Comparison of ENCODE assay signal across 34 cellular contexts in genomic region chr16:57412584-57412983, GRCh38. TPM values are rescaled to one million over a fixed set of nuclear protein-coding genes. Genes with fewer than 3 reads are reported as not detected.
"Had no signal": no experiment of that assay in that cellular context is flagged by ENCODE, and none has a peak within 500 bp of the region (broad histone marks: within the 10 kb centered on the region; RNA-seq: fewer than 3 reads in every experiment).

No MANE protein-coding gene starts in this region.

- H3K27me3 ChIP-seq: colonic mucosa, gastrocnemius medialis, hepatocyte, left lung, ovary, sigmoid colon, tibial nerve, upper lobe of left lung had no signal

- H3K27ac ChIP-seq: colonic mucosa, epithelial cell of prostate, gastrocnemius medialis, hepatocyte, left lung, ovary, psoas muscle, sigmoid colon, thoracic aorta, tibial nerve, upper lobe of left lung had no signal

- H3K9me3 ChIP-seq: colonic mucosa, gastrocnemius medialis, left lung, mucosa of descending colon, ovary, psoas muscle, sigmoid colon, thoracic aorta, tibial nerve, upper lobe of left lung had no signal

- H3K4me3 Mint-ChIP-seq: dendritic cell treated with granulocyte-macrophage colony-stimulating factor and Interleukin-4, amounts not matched to agents 40 ng/mL and 50 ng/mL, for 4 days; endodermal cell; mesothelial cell of epicardium; naive thymus-derived CD4-positive, alpha-beta T cell; nephron; stimulated activated effector memory CD8-positive, alpha-beta T cell treated with anti-CD3 and anti-CD28 coated beads, Interleukin-12 subunit alpha, Interleukin-12 subunit beta, amount 100 ng/mL, for 72 hours; stimulated activated naive CD8-positive, alpha-beta T cell treated with anti-CD3 and anti-CD28 coated beads, Interleukin-15, Interleukin-2, amounts not matched to agents 100 ng/mL and 50 ng/mL, for 24 hours had no signal

- H3K36me3 Mint-ChIP-seq: mesothelial cell of epicardium; naive thymus-derived CD4-positive, alpha-beta T cell had no signal

- H3K4me3 ChIP-seq: colonic mucosa, gastrocnemius medialis, hepatocyte, left lung, mucosa of descending colon, ovary, psoas muscle, sigmoid colon, thoracic aorta, tibial nerve, upper lobe of left lung had no signal

- DNase-seq: colonic mucosa; effector CD8-positive, alpha-beta T cell; endodermal cell; foreskin fibroblast; gastrocnemius medialis; head of caudate nucleus; left cardiac atrium; left lung; mesenchymal stem cell; mucosa of descending colon; naive thymus-derived CD4-positive, alpha-beta T cell; occipital lobe; ovary; posterior cingulate gyrus; psoas muscle; right cardiac atrium; sigmoid colon; stimulated activated CD4-positive, alpha-beta T cell treated with anti-CD3 and anti-CD28 coated beads, Interleukin-2, amount 100 ng/mL, for 24 hours; stimulated activated CD4-positive, alpha-beta T cell treated with anti-CD3 and anti-CD28 coated beads, Interleukin-4, amount 100 ng/mL, for 24 hours had no signal

- H3K9me3 Mint-ChIP-seq: dendritic cell treated with granulocyte-macrophage colony-stimulating factor and Interleukin-4, amounts not matched to agents 40 ng/mL and 50 ng/mL, for 4 days; endodermal cell; mesothelial cell of epicardium; naive thymus-derived CD4-positive, alpha-beta T cell; nephron; stimulated activated effector memory CD8-positive, alpha-beta T cell treated with anti-CD3 and anti-CD28 coated beads, Interleukin-12 subunit alpha, Interleukin-12 subunit beta, amount 100 ng/mL, for 72 hours; stimulated activated naive CD8-positive, alpha-beta T cell treated with anti-CD3 and anti-CD28 coated beads, Interleukin-15, Interleukin-2, amounts not matched to agents 100 ng/mL and 50 ng/mL, for 24 hours had no signal

- ATAC-seq: gastrocnemius medialis; left cardiac atrium; left lung; naive thymus-derived CD4-positive, alpha-beta T cell; psoas muscle; right cardiac atrium; stimulated activated effector memory CD8-positive, alpha-beta T cell treated with anti-CD3 and anti-CD28 coated beads, Interleukin-12 subunit alpha, Interleukin-12 subunit beta, amount 100 ng/mL, for 72 hours had no signal

- H3K4me1 ChIP-seq: colonic mucosa had no signal

- H3K27me3 Mint-ChIP-seq: naive thymus-derived CD4-positive, alpha-beta T cell; stimulated activated naive CD8-positive, alpha-beta T cell treated with anti-CD3 and anti-CD28 coated beads, Interleukin-15, Interleukin-2, amounts not matched to agents 100 ng/mL and 50 ng/mL, for 24 hours had no signal

- H3K27ac Mint-ChIP-seq: endodermal cell; mesothelial cell of epicardium; naive thymus-derived CD4-positive, alpha-beta T cell; nephron; stimulated activated effector memory CD8-positive, alpha-beta T cell treated with anti-CD3 and anti-CD28 coated beads, Interleukin-12 subunit alpha, Interleukin-12 subunit beta, amount 100 ng/mL, for 72 hours had no signal

- H3K36me3 ChIP-seq: colonic mucosa, gastrocnemius medialis, left lung, ovary, sigmoid colon, thoracic aorta, tibial nerve, upper lobe of left lung had no signal

RNA-seq across cellular contexts. Expression of gene CCL17, which starts 8.0 kb away (rescaled TPM):
- total RNA-seq: colonic mucosa, endodermal cell, gastrocnemius medialis, glomerular endothelial cell, hepatocyte, kidney epithelial cell, left cardiac atrium, lung microvascular endothelial cell, mesothelial cell of epicardium, mucosa of descending colon, occipital lobe, ovary, psoas muscle, renal cortical epithelial cell, right cardiac atrium, sigmoid colon, skeletal muscle tissue, thoracic aorta, tibial nerve had no signal
- polyA plus RNA-seq: hepatocyte; naive thymus-derived CD4-positive, alpha-beta T cell; ovary; right cardiac atrium had no signal

RNA-seq across cellular contexts. Expression of gene CX3CL1, which starts 40.3 kb away (rescaled TPM):
- total RNA-seq: naive thymus-derived CD4-positive, alpha-beta T cell had no signal
- polyA plus RNA-seq: naive thymus-derived CD4-positive, alpha-beta T cell had no signal
